Comparison of ENCODE assay signal across 14 cellular contexts in the genomic region with DNA sequence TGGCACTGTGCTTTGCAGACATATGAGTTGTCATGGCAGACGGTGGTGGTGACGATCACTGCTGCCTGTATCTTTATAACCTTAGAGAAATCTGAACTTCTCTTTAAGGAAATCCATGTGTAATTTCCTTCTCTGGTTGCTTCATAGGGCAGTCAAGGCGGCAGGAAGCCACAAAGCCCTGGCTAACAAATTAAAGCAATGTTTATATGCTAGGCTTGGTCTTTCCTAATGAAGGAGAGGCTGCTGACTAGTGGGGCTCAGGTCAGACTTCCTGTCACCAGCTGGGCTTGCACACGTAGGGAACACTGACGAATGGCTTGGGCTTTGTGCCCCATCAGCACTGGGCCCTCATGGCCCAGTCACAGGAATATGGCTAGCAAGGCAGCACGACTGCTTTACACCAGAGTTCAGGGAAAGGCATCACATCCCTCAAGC. TPM values are rescaled to one million over a fixed set of nuclear protein-coding genes. Genes with fewer than 3 reads are reported as not detected.
DNase-seq lines count a peak whose midpoint lies in the region; ATAC-seq and TF ChIP-seq lines count a peak whose summit lies in the region.
"Had no signal": no experiment of that assay in that cellular context is flagged by ENCODE, and none has a peak within 500 bp of the region (broad histone marks: within the 10 kb centered on the region; RNA-seq: fewer than 3 reads in every experiment).

No MANE protein-coding gene starts in this region.

- no peaks in the 10 kb centered on the region for H3K9me3 ChIP-seq in ovary
- H3K9me3 ChIP-seq: Peyer's patch had no signal

- no peak overlapping the region for H3K4me3 ChIP-seq in skeletal muscle cell (ENCODE audit: low read depth, low read length)
- no peak overlapping the region for H3K4me3 ChIP-seq in ovary
- H3K4me3 ChIP-seq: Peyer's patch, smooth muscle cell had no signal

- H3K4me3 Mint-ChIP-seq in activated naive CD8-positive, alpha-beta T cell treated with anti-CD3 and anti-CD28 coated beads for 36 hours = no peak overlapping the region
- H3K4me3 Mint-ChIP-seq: activated naive CD8-positive, alpha-beta T cell treated with anti-CD3 and anti-CD28 coated beads, Interleukin-2, amount 10 ng/mL, durations not matched to agents 7 days and 5 days had no signal

- intact Hi-C loops in ovary (cut with DNase I) = loop anchor here in 1 of 4 donors (5.0 kb wide), 1 partner anchor 45 kb away; no protein-coding TSS in a partner anchor

- ATAC-seq in GM19452 (IDR thresholded peaks at IDR 0.05; ENCODE audit: unreplicated experiment) = peak; percentile 39

- no peak for TF ChIP-seq POLR2A in ovary (IDR thresholded peaks at IDR 0.05)

- H3K27me3 Mint-ChIP-seq in activated naive CD8-positive, alpha-beta T cell treated with anti-CD3 and anti-CD28 coated beads for 36 hours = no peaks in the 10 kb centered on the region
- H3K27me3 Mint-ChIP-seq: activated naive CD8-positive, alpha-beta T cell treated with anti-CD3 and anti-CD28 coated beads, Interleukin-2, amount 10 ng/mL, durations not matched to agents 7 days and 5 days had no signal

- no peak for TF ChIP-seq EP300 in ovary (IDR thresholded peaks at IDR 0.05)

- H3K36me3 Mint-ChIP-seq in activated naive CD8-positive, alpha-beta T cell treated with anti-CD3 and anti-CD28 coated beads for 36 hours = peaks cover 2% of the 10 kb centered on the region

- H3K9me3 Mint-ChIP-seq in activated naive CD8-positive, alpha-beta T cell treated with anti-CD3 and anti-CD28 coated beads for 36 hours = peaks cover 6% of the 10 kb centered on the region

- no peaks in the 10 kb centered on the region for H3K4me1 ChIP-seq in ovary (ENCODE audit: insufficient read depth)
- H3K4me1 ChIP-seq: Peyer's patch had no signal

- H3K27ac Mint-ChIP-seq in activated naive CD8-positive, alpha-beta T cell treated with anti-CD3 and anti-CD28 coated beads for 36 hours = no peak overlapping the region
- H3K27ac Mint-ChIP-seq: activated naive CD8-positive, alpha-beta T cell treated with anti-CD3 and anti-CD28 coated beads, Interleukin-2, amount 10 ng/mL, durations not matched to agents 7 days and 5 days had no signal

- H3K36me3 ChIP-seq in ovary = no peaks in the 10 kb centered on the region
- H3K36me3 ChIP-seq: Peyer's patch had no signal

- whole genome bisulfite sequencing in ovary, 3 donors = 80 to 88% (median 86%) methylated on average over 6 of the region's 6 CpGs

- H3K27me3 ChIP-seq in ovary = no peaks in the 10 kb centered on the region
- H3K27me3 ChIP-seq: Peyer's patch had no signal

- no peak for TF ChIP-seq CTCF in ovary (IDR thresholded peaks at IDR 0.05)

- DNase-seq in NOMO-1 treated with dmso at 0.1 percent for 144 hours (lab: John Stamatoyannopoulos, UW; ENCODE audit: unreplicated experiment) (peak; percentile 91), germinal center (ENCODE audit: low spot score) (peak; percentile 5), skeletal muscle cell (ENCODE audit: low read depth) (peak; percentile 25), NAMALWA (ENCODE audit: low spot score) (no peak), ovary (no peak), NCI-H128 (lab: John Stamatoyannopoulos, UW; ENCODE audit: unreplicated experiment) (no peak)
- DNase-seq in activated naive CD8-positive, alpha-beta T cell treated with anti-CD3 and anti-CD28 coated beads for 36 hours = no peak
- DNase-seq: activated CD4-positive, alpha-beta T cell treated with anti-CD3 and anti-CD28 coated beads for 1 hour; activated naive CD8-positive, alpha-beta T cell treated with anti-CD3 and anti-CD28 coated beads, Interleukin-2, amount 10 ng/mL, durations not matched to agents 7 days and 5 days; stimulated activated naive CD4-positive, alpha-beta T cell treated with Interleukin-2 at 50 U/mL for 16 hours had no signal

- no peak overlapping the region for H3K27ac ChIP-seq in ovary
- H3K27ac ChIP-seq: Peyer's patch had no signal

- peaks cover 2% of the 10 kb centered on the region for H3K4me1 Mint-ChIP-seq in activated naive CD8-positive, alpha-beta T cell treated with anti-CD3 and anti-CD28 coated beads for 36 hours
- H3K4me1 Mint-ChIP-seq: activated naive CD8-positive, alpha-beta T cell treated with anti-CD3 and anti-CD28 coated beads, Interleukin-2, amount 10 ng/mL, durations not matched to agents 7 days and 5 days had no signal

RNA-seq across cellular contexts. Expression of a gene that starts 30.2 kb away (rescaled TPM):
- total RNA-seq in activated naive CD8-positive, alpha-beta T cell treated with anti-CD3 and anti-CD28 coated beads for 36 hours = 10 to 100 TPM; 52.2 to 62.2 TPM
- 10 to 100 TPM; 34.1 to 60.4 (median 47.8) TPM for total RNA-seq in ovary
- 10 to 100 TPM; 18.8 to 20.4 TPM for polyA plus RNA-seq in ovary

RNA-seq across cellular contexts. Expression of a gene that starts 45.9 kb away (rescaled TPM):
- total RNA-seq in activated naive CD8-positive, alpha-beta T cell treated with anti-CD3 and anti-CD28 coated beads for 36 hours = under 1 TPM; 0.20 to 0.68 TPM
- total RNA-seq in ovary = 1 to 10 TPM in 1 of 7 donors, under 1 TPM in 2, not detected in 4; 0.28 to 3.4 (median 0.72) TPM
- under 1 TPM; 0.23 to 0.35 TPM for polyA plus RNA-seq in ovary
- polyA plus RNA-seq: liver had no signal

Comparison
In these comparisons a context has a peak if more than half of its experiments do, and no peak if none do; other contexts are left out.
1. DNase-seq: peak in NOMO-1 treated with dmso at 0.1 percent for 144 hours (single experiment), germinal center (single experiment) and skeletal muscle cell (single experiment); none in NAMALWA (single experiment), activated naive CD8-positive, alpha-beta T cell treated with anti-CD3 and anti-CD28 coated beads for 36 hours (single experiment), ovary (0 of 5) and NCI-H128 (single experiment).